Comparison of ENCODE assay signal across 22 cellular contexts in the genomic region with DNA sequence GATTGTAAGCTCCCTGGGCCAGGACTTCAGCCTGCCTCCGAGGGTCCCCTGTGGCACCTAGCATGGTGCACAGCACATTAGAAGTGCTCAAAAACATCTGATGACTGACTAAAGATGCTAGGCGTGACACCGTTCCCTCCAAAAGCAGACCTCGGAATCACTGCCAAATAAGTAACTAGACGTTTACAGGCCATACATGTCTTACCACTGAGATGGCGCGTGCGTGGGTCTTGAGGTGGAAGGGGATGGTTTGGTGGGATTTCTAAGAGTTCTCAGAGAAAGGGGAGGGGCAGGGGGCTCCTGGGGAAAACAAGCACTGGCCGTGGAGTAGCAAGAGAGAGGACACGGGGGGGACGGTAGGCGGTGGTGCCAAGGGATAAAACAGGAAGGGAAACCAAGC. TPM values are rescaled to one million over a fixed set of nuclear protein-coding genes. Genes with fewer than 3 reads are reported as not detected.
"Had no signal": no experiment of that assay in that cellular context is flagged by ENCODE, and none has a peak within 500 bp of the region (broad histone marks: within the 10 kb centered on the region; RNA-seq: fewer than 3 reads in every experiment).

No MANE protein-coding gene starts in this region.

- H3K4me3 Mint-ChIP-seq: activated T-helper 1 cell treated with anti-CD3 and anti-CD28 coated beads, Interleukin-12 subunit alpha, Interleukin-12 subunit beta, Interleukin-2, Interleukin-4 antibody, amounts not matched to agents 30 ng/mL and 10 ng/mL and 1 ng/mL, durations not matched to agents 14 hours and 24 hours and 36 hours; naive B cell; neural progenitor cell; stimulated activated naive B cell treated with anti-CD40 and anti-IgM and Interleukin-4, amounts not matched to agents 10 μg/mL and 1 μg/mL and 100 μg/mL, for 72 hours had no signal

- H3K36me3 Mint-ChIP-seq: activated naive CD4-positive, alpha-beta T cell treated with anti-CD3 and anti-CD28 coated beads, Interleukin-2, amount 50 U/mL, for 72 hours; neural progenitor cell; stimulated activated naive B cell treated with anti-CD40 and anti-IgM and Interleukin-4, amounts not matched to agents 10 μg/mL and 1 μg/mL and 100 μg/mL, for 72 hours had no signal

- H3K27ac Mint-ChIP-seq: activated naive CD4-positive, alpha-beta T cell treated with anti-CD3 and anti-CD28 coated beads, Interleukin-2, amount 50 U/mL, for 72 hours; activated T-helper 1 cell treated with anti-CD3 and anti-CD28 coated beads, Interleukin-12 subunit alpha, Interleukin-12 subunit beta, Interleukin-2, Interleukin-4 antibody, amounts not matched to agents 30 ng/mL and 10 ng/mL and 1 ng/mL, durations not matched to agents 14 hours and 24 hours and 36 hours; neural progenitor cell; stimulated activated naive B cell treated with anti-CD40 and anti-IgM and Interleukin-4, amounts not matched to agents 10 μg/mL and 1 μg/mL and 100 μg/mL, for 72 hours had no signal

- H3K4me1 Mint-ChIP-seq: naive B cell, neural progenitor cell had no signal

- H3K9me3 Mint-ChIP-seq: activated naive CD4-positive, alpha-beta T cell treated with anti-CD3 and anti-CD28 coated beads, Interleukin-2, amount 50 U/mL, for 72 hours; activated T-helper 1 cell treated with anti-CD3 and anti-CD28 coated beads, Interleukin-12 subunit alpha, Interleukin-12 subunit beta, Interleukin-2, Interleukin-4 antibody, amounts not matched to agents 30 ng/mL and 10 ng/mL and 1 ng/mL, durations not matched to agents 14 hours and 24 hours and 36 hours; neural progenitor cell; stimulated activated naive B cell treated with anti-CD40 and anti-IgM and Interleukin-4, amounts not matched to agents 10 μg/mL and 1 μg/mL and 100 μg/mL, for 72 hours had no signal

- DNase-seq: activated CD4-positive, alpha-beta T cell treated with anti-CD3 and anti-CD28 coated beads, Interleukin-2, amount 50 U/mL, for 1 hour; activated CD4-positive, CD25-positive, alpha-beta regulatory T cell treated with anti-CD3 and anti-CD28 coated beads, Interleukin-2, amount 50 U/mL, for 72 hours; activated gamma-delta T cell treated with Interleukin-2 at 50 U/mL for 16 hours; activated T-cell treated with anti-CD3 and anti-CD28 coated beads for 4 hours; dermis blood vessel endothelial cell; effector memory CD4-positive, alpha-beta T cell; foreskin keratinocyte; hippocampal formation; kidney; left lung; naive B cell; sigmoid colon; stimulated activated naive B cell treated with anti-CD40 and anti-IgM and Interleukin-4, amounts not matched to agents 10 μg/mL and 1 μg/mL and 100 μg/mL, for 72 hours; T-helper 2 cell had no signal

- ATAC-seq: activated naive CD4-positive, alpha-beta T cell treated with anti-CD3 and anti-CD28 coated beads, Interleukin-2, amount 50 U/mL, for 72 hours; foreskin keratinocyte; left lung; pancreas; stimulated activated naive B cell treated with anti-CD40 and anti-IgM and Interleukin-4, amounts not matched to agents 10 μg/mL and 1 μg/mL and 100 μg/mL, for 72 hours had no signal

- FAIRE-seq: kidney, pancreas had no signal

RNA-seq across cellular contexts. Expression of a gene that starts 12.4 kb away (rescaled TPM):
- total RNA-seq: activated naive CD4-positive, alpha-beta T cell treated with anti-CD3 and anti-CD28 coated beads, Interleukin-2, amount 50 U/mL, for 72 hours; activated T-helper 1 cell treated with anti-CD3 and anti-CD28 coated beads, Interleukin-12 subunit alpha, Interleukin-12 subunit beta, Interleukin-2, Interleukin-4 antibody, amounts not matched to agents 30 ng/mL and 10 ng/mL and 1 ng/mL, durations not matched to agents 14 hours and 24 hours and 36 hours; dermis blood vessel endothelial cell; fibroblast of lung; foreskin keratinocyte; lung microvascular endothelial cell had no signal
- polyA plus RNA-seq: foreskin keratinocyte had no signal

RNA-seq across cellular contexts. Expression of a gene that starts 29.9 kb away (rescaled TPM):
- total RNA-seq: activated T-helper 1 cell treated with anti-CD3 and anti-CD28 coated beads, Interleukin-12 subunit alpha, Interleukin-12 subunit beta, Interleukin-2, Interleukin-4 antibody, amounts not matched to agents 30 ng/mL and 10 ng/mL and 1 ng/mL, durations not matched to agents 14 hours and 24 hours and 36 hours; adrenal gland; cerebellum; fibroblast of lung; foreskin keratinocyte; kidney; lung microvascular endothelial cell; pancreas; sigmoid colon had no signal
- polyA plus RNA-seq: fibroblast of lung, foreskin keratinocyte, sigmoid colon had no signal
